In genomic region chr12:58567189-58567588, GRCh38 we compare ENCODE assay signal across 14 cellular contexts.
"Had no signal": no experiment of that assay in that cellular context is flagged by ENCODE, and none has a peak within 500 bp of the region (broad histone marks: within the 10 kb centered on the region; RNA-seq: fewer than 3 reads in every experiment).

No MANE protein-coding gene starts in this region.

- H3K4me2 ChIP-seq: smooth muscle cell had no signal

- H3K9me3 ChIP-seq: ovary, right atrium auricular region had no signal

- ATAC-seq: naive thymus-derived CD4-positive, alpha-beta T cell had no signal

- H3K27me3 ChIP-seq: ovary, right atrium auricular region had no signal

- H3K27ac ChIP-seq: coronary artery, ovary, right atrium auricular region had no signal

- DNase-seq: effector CD4-positive, alpha-beta T cell; endodermal cell; foreskin melanocyte; head of caudate nucleus; hippocampal formation; kidney glomerular epithelial cell; naive thymus-derived CD4-positive, alpha-beta T cell; ovary; stimulated activated CD4-positive, alpha-beta T cell treated with anti-CD3 and anti-CD28 coated beads, Interleukin-2, amount 100 ng/mL, for 48 hours; stimulated activated naive CD4-positive, alpha-beta T cell treated with Interleukin-2 at 50 U/mL for 16 hours; trophoblast cell had no signal

- H3K4me1 ChIP-seq: right atrium auricular region had no signal

- H3K4me3 ChIP-seq: coronary artery, ovary, right atrium auricular region, smooth muscle cell had no signal

- H3K36me3 ChIP-seq: ovary, right atrium auricular region had no signal
